Comparison of ENCODE assay signal across 8 cellular contexts in the genomic region with DNA sequence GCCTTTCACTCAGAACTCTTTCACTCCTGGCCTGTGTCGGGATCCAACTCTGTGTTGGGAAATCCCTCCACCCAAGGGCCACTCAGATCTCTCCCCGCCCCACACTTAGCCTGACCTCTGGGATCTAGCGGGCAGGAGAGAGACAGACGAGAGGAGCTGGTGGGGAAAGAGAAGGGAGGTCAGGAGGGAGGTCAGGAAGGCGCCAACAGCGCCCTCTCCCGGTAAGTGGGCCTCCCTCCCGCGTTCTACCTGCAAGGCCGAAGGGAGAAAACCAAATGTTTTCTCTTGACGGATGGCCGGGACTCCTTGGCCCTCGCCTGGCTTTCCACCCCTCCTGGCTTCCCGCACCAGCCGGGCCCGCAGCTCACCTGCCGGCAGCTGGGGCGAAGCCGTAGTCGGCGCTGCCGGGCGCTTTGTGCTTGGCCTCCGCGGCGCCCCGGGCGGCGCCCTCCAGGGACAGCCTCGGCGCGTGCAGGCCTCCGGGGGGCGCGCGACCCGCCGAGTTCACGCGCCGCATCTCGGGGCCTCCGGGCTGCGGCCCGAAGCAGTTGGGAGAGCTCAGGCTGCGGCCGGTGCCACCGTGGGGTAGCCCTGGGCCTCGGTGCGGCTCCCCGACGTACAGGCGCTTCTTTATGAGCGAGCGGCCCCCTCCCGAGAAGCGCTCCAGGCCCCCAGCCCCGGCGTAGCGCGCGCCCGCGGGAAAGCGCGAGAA. TPM values are rescaled to one million over a fixed set of nuclear protein-coding genes. Genes with fewer than 3 reads are reported as not detected.
DNase-seq lines count a peak whose midpoint lies in the region; ATAC-seq and TF ChIP-seq lines count a peak whose summit lies in the region.

No MANE protein-coding gene starts in this region.

- H3K79me2 ChIP-seq in PC-3 (ENCODE audit: low read length) = no peaks in the 10 kb centered on the region

- H3K4me2 ChIP-seq in PC-3 (ENCODE audit: low read length) = no peak overlapping the region

- DNase-seq in ELF-1 (ENCODE audit: low read depth, low spot score) (peak; percentile 96), left lobe of liver (ENCODE audit: low spot score) (peak; percentile 72), PC-3 (no peak)
- peak; percentile 27 to 47 (median 36) for DNase-seq in activated CD4-positive, CD25-positive, alpha-beta regulatory T cell (lab: John Stamatoyannopoulos, UW)
- peak; percentile 64 to 70 for DNase-seq in central memory CD8-positive, alpha-beta T cell (ENCODE audit: low spot score in 2 of 2)
- DNase-seq in stimulated activated CD4-positive, alpha-beta T cell treated with anti-CD3 and anti-CD28 coated beads, TNF-alpha, amount 100 ng/mL, for 1 hour (ENCODE audit: low read depth in 3 of 3, low spot score in 1 of 3) = peak; percentile 13 to 69 (median 38)

- H3K9me3 ChIP-seq in PC-3 (ENCODE audit: low read length) = no peaks in the 10 kb centered on the region

- no TSS peak for BruUV-seq in PC-3 (replicated peaks; lab: Mats Ljungman, UMichigan)

- H3K27ac ChIP-seq in PC-3 (ENCODE audit: low read length) = no peak overlapping the region

- ATAC-seq in HG03103 (IDR thresholded peaks at IDR 0.05; ENCODE audit: low read depth, unreplicated experiment) (peak; percentile 57), left lobe of liver (peak; percentile 92), PC-3 (no peak), HG02870 (IDR thresholded peaks at IDR 0.05; ENCODE audit: unreplicated experiment) (no peak)
- peak; percentile 88 for ATAC-seq in central memory CD8-positive, alpha-beta T cell (replicated peaks; ENCODE audit: extremely low read depth, poor library complexity, severe bottlenecking)

- CTCF ChIA-PET in PC-3 (lab: Charles Lee) = no interaction called here

- no peaks in the 10 kb centered on the region for H3K27me3 Mint-ChIP-seq in central memory CD8-positive, alpha-beta T cell

- TF ChIP-seq CTCF in PC-3 (conservative IDR thresholded peaks at IDR 0.05; ENCODE audit: low read depth, low read length) = no peak

- peaks cover 15% of the 10 kb centered on the region for H3K4me1 ChIP-seq in PC-3 (ENCODE audit: insufficient read depth, low read length)

- no peak overlapping the region for H3K9ac ChIP-seq in PC-3 (ENCODE audit: low read length)

- H3K9me3 Mint-ChIP-seq in central memory CD8-positive, alpha-beta T cell = no peaks in the 10 kb centered on the region

- H3K36me3 ChIP-seq in PC-3 (ENCODE audit: low read depth, low read length) = peaks cover 11% of the 10 kb centered on the region

- no peaks in the 10 kb centered on the region for H3K27me3 ChIP-seq in PC-3 (ENCODE audit: low read length)

- H2AFZ ChIP-seq in PC-3 (ENCODE audit: low read length) = no peak overlapping the region

- H3K4me1 Mint-ChIP-seq in central memory CD8-positive, alpha-beta T cell = peaks cover 7% of the 10 kb centered on the region

- intact Hi-C loops in PC-3 (cut with micrococcal nuclease) = no loop called here

- no peaks in the 10 kb centered on the region for H4K20me1 ChIP-seq in PC-3 (ENCODE audit: low read length)

- POLR2A ChIA-PET in PC-3 (lab: Charles Lee; ENCODE audit: unreplicated experiment) = no interaction called here

- H3K4me3 ChIP-seq in PC-3 (ENCODE audit: low read length) = no peak overlapping the region

- H3K36me3 Mint-ChIP-seq in central memory CD8-positive, alpha-beta T cell (ENCODE audit: insufficient read depth) = peaks cover 2% of the 10 kb centered on the region

- H3K9me2 ChIP-seq in PC-3 (replicated peaks; ENCODE audit: low read length) = no peaks in the 10 kb centered on the region

- peaks cover 9% of the 10 kb centered on the region for H3F3A ChIP-seq in PC-3 (ENCODE audit: low read length, unreplicated experiment)

- no peak overlapping the region for H3K27ac Mint-ChIP-seq in central memory CD8-positive, alpha-beta T cell (ENCODE audit: low read depth)

- peak overlapping the region; percentile 67 for H3K4me3 Mint-ChIP-seq in central memory CD8-positive, alpha-beta T cell

RNA-seq across cellular contexts. Expression of gene C6orf132, which starts 38.2 kb away (rescaled TPM):
- 0.38 TPM for total RNA-seq in left lobe of liver
- 66.0 and 86.3 TPM in 2 replicates for total RNA-seq in PC-3 (2014; rRNA removed)

RNA-seq across cellular contexts. Expression of gene TAF8, which starts 53.9 kb away (rescaled TPM):
- total RNA-seq in left lobe of liver = 13.1 TPM
- total RNA-seq in PC-3 (2014; rRNA removed) = 18.3 and 20.7 TPM in 2 replicates

Comparison
In these comparisons a context has a peak if more than half of its experiments do, and no peak if none do; other contexts are left out.
1. ATAC-seq: peak in HG03103 (single experiment), central memory CD8-positive, alpha-beta T cell (single experiment) and left lobe of liver (single experiment); none in PC-3 (single experiment) and HG02870 (single experiment).
2. RNA of gene C6orf132, which starts 38.2 kb away (total RNA-seq): 66.0 to 86.3 TPM in PC-3; 0.38 TPM in left lobe of liver (single experiment); every median in the first group is over 10 times any median in the second.